27 cellular contexts compared by ENCODE assay signal in the genomic region with DNA sequence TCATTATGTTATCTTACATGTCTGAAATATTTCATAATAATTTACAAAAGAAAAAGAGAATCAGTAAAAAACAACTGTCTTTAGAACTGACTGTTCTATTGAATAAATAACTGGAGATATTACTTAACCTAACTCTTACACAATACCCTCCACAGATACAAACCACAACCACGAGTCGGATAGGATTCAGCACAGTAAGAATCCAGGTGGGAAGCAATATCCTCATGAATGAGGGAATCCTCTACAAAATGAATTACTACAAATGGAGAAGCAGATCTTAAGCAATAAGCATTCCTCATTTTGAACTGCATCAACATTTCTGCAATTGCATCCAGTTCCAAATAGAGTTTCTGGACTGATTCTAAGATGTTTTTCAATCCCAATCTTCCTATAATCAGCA.
A peak's percentile ranks its signal among the peaks of the same experiment; 100 is the strongest.
DNase-seq lines count a peak whose midpoint lies in the region; ATAC-seq, FAIRE-seq and TF ChIP-seq lines count a peak whose summit lies in the region.
"Had no signal": no experiment of that assay in that cellular context is flagged by ENCODE, and none has a peak within 500 bp of the region (broad histone marks: within the 10 kb centered on the region; RNA-seq: fewer than 3 reads in every experiment).

No MANE protein-coding gene starts in this region.

- CTCF ChIA-PET in IMR-90 (lab: Yijun Ruan, JAX) = no interaction called here

- H4K91ac ChIP-seq in IMR-90 (ENCODE audit: insufficient read depth, low read depth, low read length) = no peak overlapping the region

- no peaks in the 10 kb centered on the region for H3K36me3 Mint-ChIP-seq in astrocyte (ENCODE audit: low read depth, unreplicated experiment)
- H3K36me3 Mint-ChIP-seq in activated naive CD8-positive, alpha-beta T cell treated with anti-CD3 and anti-CD28 coated beads for 36 hours = no peaks in the 10 kb centered on the region
- H3K36me3 Mint-ChIP-seq: brain; immature natural killer cell; naive thymus-derived CD4-positive, alpha-beta T cell had no signal

- intact Hi-C loops in IMR-90 (cut with micrococcal nuclease) (no loop called here), left cardiac atrium (cut with DNase I) (no loop called here)

- no peaks in the 10 kb centered on the region for H3K9me3 ChIP-seq in IMR-90 (ENCODE audit: control insufficient read depth, insufficient read depth, low read length)
- H3K9me3 ChIP-seq in astrocyte (ENCODE audit: insufficient read depth, low read depth, low read length) = no peaks in the 10 kb centered on the region
- H3K9me3 ChIP-seq: spleen had no signal

- H3K27me3 Mint-ChIP-seq in astrocyte (ENCODE audit: low read depth, unreplicated experiment) = no peaks in the 10 kb centered on the region
- no peaks in the 10 kb centered on the region for H3K27me3 Mint-ChIP-seq in activated naive CD8-positive, alpha-beta T cell treated with anti-CD3 and anti-CD28 coated beads for 36 hours
- H3K27me3 Mint-ChIP-seq: activated CD4-positive, alpha-beta T cell treated with anti-CD3 and anti-CD28 coated beads for 36 hours; activated naive CD8-positive, alpha-beta T cell treated with anti-CD3 and anti-CD28 coated beads, Interleukin-2, amount 50 U/mL, for 24 hours; brain; naive thymus-derived CD4-positive, alpha-beta T cell had no signal

- H4K8ac ChIP-seq in IMR-90 (ENCODE audit: low read depth in 2 of 2, low read length in 2 of 2) = no peak overlapping the region

- no peaks in the 10 kb centered on the region for H3K9me3 Mint-ChIP-seq in astrocyte (ENCODE audit: unreplicated experiment)
- no peaks in the 10 kb centered on the region for H3K9me3 Mint-ChIP-seq in activated naive CD8-positive, alpha-beta T cell treated with anti-CD3 and anti-CD28 coated beads for 36 hours
- H3K9me3 Mint-ChIP-seq: activated naive CD8-positive, alpha-beta T cell treated with anti-CD3 and anti-CD28 coated beads, Interleukin-2, amount 50 U/mL, for 24 hours; brain; naive thymus-derived CD4-positive, alpha-beta T cell had no signal

- ATAC-seq in IMR-90 (ENCODE audit: low read depth) (no peak), foreskin keratinocyte (no peak), left cardiac atrium (no peak)
- ATAC-seq: activated CD4-positive, alpha-beta T cell treated with anti-CD3 and anti-CD28 coated beads for 36 hours; activated naive CD8-positive, alpha-beta T cell treated with anti-CD3 and anti-CD28 coated beads, Interleukin-2, amount 50 U/mL, for 24 hours; naive thymus-derived CD4-positive, alpha-beta T cell had no signal

- H2BK20ac ChIP-seq in IMR-90 (ENCODE audit: low read depth, low read length) = no peak overlapping the region

- H3K4ac ChIP-seq in IMR-90 (ENCODE audit: low read depth, low read length) = no peak overlapping the region

- WGBS in IMR-90 (ENCODE audit: extremely low coverage in 2 of 2, insufficient read length in 1 of 2), 2 experiments = no CpG with 5 or more reads among the region's 2 CpGs

- DNase-seq in IMR-90 = no peak
- DNase-seq in astrocyte (ENCODE audit: low read depth) = no peak
- peak; percentile 25 to 46 for DNase-seq in foreskin keratinocyte
- DNase-seq in skeletal muscle cell (ENCODE audit: low read depth) = peak; percentile 47
- DNase-seq in activated naive CD8-positive, alpha-beta T cell treated with anti-CD3 and anti-CD28 coated beads for 36 hours = no peak
- no peak for DNase-seq in frontal cortex (ENCODE audit: low spot score in 2 of 2)
- no peak for DNase-seq in left cardiac atrium
- DNase-seq: activated CD4-positive, alpha-beta T cell treated with anti-CD3 and anti-CD28 coated beads for 36 hours; activated effector memory CD4-positive, alpha-beta T cell treated with Interleukin-2 at 50 U/mL for 16 hours; activated naive CD8-positive, alpha-beta T cell treated with anti-CD3 and anti-CD28 coated beads, Interleukin-2, amount 50 U/mL, for 24 hours; activated T-cell treated with anti-CD3 and anti-CD28 coated beads for 4 hours; C1 segment of cervical spinal cord; COR-L47; H7; hypothalamus; immature natural killer cell; midbrain; naive thymus-derived CD4-positive, alpha-beta T cell; NCI-H1436 treated with DMSO at 0.1 percent for 48 hours; NCI-H446; NCI-H774; spleen; trophoblast cell had no signal

- H2AK9ac ChIP-seq in IMR-90 (replicated peaks; ENCODE audit: low read depth, low read length, poor library complexity) = no peak overlapping the region

- H3K23ac ChIP-seq in IMR-90 (ENCODE audit: low read depth, low read length) = no peak overlapping the region

- no peaks in the 10 kb centered on the region for H3K36me3 ChIP-seq in IMR-90 (ENCODE audit: control insufficient read depth, insufficient read depth, low read length)
- H3K36me3 ChIP-seq in astrocyte (ENCODE audit: insufficient read depth, low read length) = no peaks in the 10 kb centered on the region
- H3K36me3 ChIP-seq: spleen had no signal

- peak; percentile 32 for FAIRE-seq in astrocyte (lab: Jason Lieb, UNC)
- no peak for FAIRE-seq in frontal cortex (lab: Jason Lieb, UNC)
- FAIRE-seq: G401.6 had no signal

- in situ Hi-C loops in IMR-90 (cut with MboI; ENCODE audit: low sequenced_read_pairs) = no loop called here

- no peaks in the 10 kb centered on the region for H3K9me1 ChIP-seq in IMR-90 (ENCODE audit: insufficient read depth, low read length)

- H3K14ac ChIP-seq in IMR-90 (replicated peaks; ENCODE audit: low read depth, low read length) = no peak overlapping the region

- no peak overlapping the region for H3K4me2 ChIP-seq in IMR-90 (ENCODE audit: low read depth, low read length)
- no peak overlapping the region for H3K4me2 ChIP-seq in astrocyte (ENCODE audit: low read length)

- H3K9ac ChIP-seq in IMR-90 (ENCODE audit: low read depth, low read length) = no peak overlapping the region
- H3K9ac ChIP-seq in astrocyte (ENCODE audit: low read length) = no peak overlapping the region

- POLR2A ChIA-PET in IMR-90 (lab: Charles Lee; ENCODE audit: unreplicated experiment) = no interaction called here

- H3K27ac ChIP-seq in IMR-90 (ENCODE audit: insufficient read depth, low read length) (no peak overlapping the region), astrocyte (ENCODE audit: low read depth, low read length) (no peak overlapping the region), foreskin keratinocyte (no peak overlapping the region)
- H3K27ac ChIP-seq: epithelial cell of prostate, RWPE1, spleen had no signal

- H2AFZ ChIP-seq in IMR-90 (replicated peaks; ENCODE audit: low read length, poor library complexity) = no peak overlapping the region
- no peak overlapping the region for H2AFZ ChIP-seq in astrocyte (ENCODE audit: low read depth, low read length)

- H3K18ac ChIP-seq in IMR-90 (ENCODE audit: low read depth, low read length) = no peak overlapping the region

- H2BK15ac ChIP-seq in IMR-90 (ENCODE audit: low read depth, low read length) = no peak overlapping the region

- TF ChIP-seq CTCF in IMR-90 (conservative IDR thresholded peaks at IDR 0.05; ENCODE audit: low read depth, low read length) (no peak), astrocyte (IDR thresholded peaks at IDR 0.05; ENCODE audit: insufficient read depth, low read depth, low read length) (no peak), foreskin keratinocyte (conservative IDR thresholded peaks at IDR 0.05) (no peak)

- H3K4me1 Mint-ChIP-seq in astrocyte (ENCODE audit: low read depth, unreplicated experiment) = no peaks in the 10 kb centered on the region
- H3K4me1 Mint-ChIP-seq in activated naive CD8-positive, alpha-beta T cell treated with anti-CD3 and anti-CD28 coated beads for 36 hours = no peaks in the 10 kb centered on the region
- H3K4me1 Mint-ChIP-seq: activated CD4-positive, alpha-beta T cell treated with anti-CD3 and anti-CD28 coated beads for 36 hours; activated naive CD8-positive, alpha-beta T cell treated with anti-CD3 and anti-CD28 coated beads, Interleukin-2, amount 50 U/mL, for 24 hours; brain; immature natural killer cell; naive thymus-derived CD4-positive, alpha-beta T cell had no signal

- H3K56ac ChIP-seq in IMR-90 (ENCODE audit: extremely low read depth, insufficient read depth, low read length) = no peak overlapping the region

- H3K27ac Mint-ChIP-seq in astrocyte (ENCODE audit: unreplicated experiment) = no peak overlapping the region
- no peak overlapping the region for H3K27ac Mint-ChIP-seq in activated naive CD8-positive, alpha-beta T cell treated with anti-CD3 and anti-CD28 coated beads for 36 hours
- H3K27ac Mint-ChIP-seq: activated CD4-positive, alpha-beta T cell treated with anti-CD3 and anti-CD28 coated beads for 36 hours; activated naive CD8-positive, alpha-beta T cell treated with anti-CD3 and anti-CD28 coated beads, Interleukin-2, amount 50 U/mL, for 24 hours; brain; immature natural killer cell; naive thymus-derived CD4-positive, alpha-beta T cell had no signal

- no peaks in the 10 kb centered on the region for H3K4me1 ChIP-seq in IMR-90 (ENCODE audit: control insufficient read depth, insufficient read depth, low read length)
- no peaks in the 10 kb centered on the region for H3K4me1 ChIP-seq in astrocyte (ENCODE audit: insufficient read depth, low read length)
- no peaks in the 10 kb centered on the region for H3K4me1 ChIP-seq in foreskin keratinocyte
- H3K4me1 ChIP-seq: spleen had no signal

- no peak overlapping the region for H3K4me3 Mint-ChIP-seq in astrocyte (ENCODE audit: unreplicated experiment)
- H3K4me3 Mint-ChIP-seq in activated naive CD8-positive, alpha-beta T cell treated with anti-CD3 and anti-CD28 coated beads for 36 hours = no peak overlapping the region
- H3K4me3 Mint-ChIP-seq: activated CD4-positive, alpha-beta T cell treated with anti-CD3 and anti-CD28 coated beads for 36 hours; activated naive CD8-positive, alpha-beta T cell treated with anti-CD3 and anti-CD28 coated beads, Interleukin-2, amount 50 U/mL, for 24 hours; brain; immature natural killer cell; naive thymus-derived CD4-positive, alpha-beta T cell had no signal

- H2AK5ac ChIP-seq in IMR-90 (ENCODE audit: low read depth, low read length) = no peak overlapping the region

- dilution Hi-C loops in IMR-90 (cut with HindIII; ENCODE audit: low sequenced_read_pairs, unreplicated experiment) = no loop called here

- no peak overlapping the region for H2BK120ac ChIP-seq in IMR-90 (ENCODE audit: low read depth, low read length)

- no peak overlapping the region for H2BK5ac ChIP-seq in IMR-90 (ENCODE audit: low read depth, low read length, poor library complexity, severe bottlenecking)

- TF ChIP-seq RAD21 in IMR-90 (IDR thresholded peaks at IDR 0.05; ENCODE audit: low read length) = no peak

- H3K27me3 ChIP-seq in IMR-90 (ENCODE audit: control insufficient read depth, insufficient read depth, low read length) (no peaks in the 10 kb centered on the region), astrocyte (ENCODE audit: insufficient read depth, low read length) (no peaks in the 10 kb centered on the region), foreskin keratinocyte (no peaks in the 10 kb centered on the region)
- H3K27me3 ChIP-seq: spleen had no signal

- TF ChIP-seq POLR2A in IMR-90 (IDR thresholded peaks at IDR 0.05; ENCODE audit: low read depth, low read length) = no peak

- no peak overlapping the region for H4K5ac ChIP-seq in IMR-90 (ENCODE audit: low read depth, low read length)

- H3K79me2 ChIP-seq in astrocyte (ENCODE audit: insufficient read depth, low read length) = no peaks in the 10 kb centered on the region

- no TSS peak for BruUV-seq in IMR-90 (replicated peaks; lab: Mats Ljungman, UMichigan)

- H4K20me1 ChIP-seq in IMR-90 (ENCODE audit: insufficient read depth, low read length) (no peaks in the 10 kb centered on the region), astrocyte (ENCODE audit: insufficient read depth, low read length) (no peaks in the 10 kb centered on the region)

- no peak overlapping the region for H3K4me3 ChIP-seq in IMR-90 (ENCODE audit: insufficient read depth, low read depth, low read length)
- H3K4me3 ChIP-seq in astrocyte (ENCODE audit: insufficient read depth, low read depth, low read length) = no peak overlapping the region
- H3K4me3 ChIP-seq in skeletal muscle cell (ENCODE audit: low read depth, low read length) = no peak overlapping the region
- H3K4me3 ChIP-seq: spleen had no signal

- H3K79me1 ChIP-seq in IMR-90 (ENCODE audit: low read depth in 1 of 2, low read length in 2 of 2) = no peaks in the 10 kb centered on the region

Comparison
In these comparisons a context has a peak if more than half of its experiments do, and no peak if none do; other contexts are left out.
1. DNase-seq: peak in foreskin keratinocyte (2 of 2) and skeletal muscle cell (single experiment); none in IMR-90 (single experiment), astrocyte (single experiment), activated naive CD8-positive, alpha-beta T cell treated with anti-CD3 and anti-CD28 coated beads for 36 hours (single experiment), frontal cortex (0 of 2) and left cardiac atrium (single experiment).